ENCODE assay signal across 8 cellular contexts in genomic region chr6:111663232-111663631, GRCh38. TPM values are rescaled to one million over a fixed set of nuclear protein-coding genes. Genes with fewer than 3 reads are reported as not detected.
DNase-seq lines count a peak whose midpoint lies in the region; ATAC-seq and TF ChIP-seq lines count a peak whose summit lies in the region.
"Had no signal": no experiment of that assay in that cellular context is flagged by ENCODE, and none has a peak within 500 bp of the region (broad histone marks: within the 10 kb centered on the region; RNA-seq: fewer than 3 reads in every experiment).

No MANE protein-coding gene starts in this region.

- TF ChIP-seq POLR2A in right lobe of liver (IDR thresholded peaks at IDR 0.05): no peak

- H3K27ac ChIP-seq in right lobe of liver (peak overlapping the region in 2 of 3 donors; percentile 28 to 59), subcutaneous abdominal adipose tissue (ENCODE audit: low read depth, low read length) (peak overlapping the region; percentile 66)
- H3K27ac ChIP-seq: neutrophil had no signal

- intact Hi-C loops in right lobe of liver (cut with DNase I): no loop called here

- WGBS in right lobe of liver (ENCODE audit: insufficient coverage, low coverage, low lambda C conversion rate, missing lambda C conversion rate): 88% methylated on average over 6 of the region's 6 CpGs

- H3K4me1 ChIP-seq in right lobe of liver (peaks cover 0 to 28% (median 2%) of the 10 kb centered on the region in 4 donors), subcutaneous abdominal adipose tissue (ENCODE audit: control insufficient read depth in 5 of 5, insufficient read depth in 5 of 5, low read length in 5 of 5) (peaks cover 7 to 55% (median 34%) of the 10 kb centered on the region in 5 donors)

- no peaks in the 10 kb centered on the region for H3K27me3 Mint-ChIP-seq in brain

- no peaks in the 10 kb centered on the region for H3K9me3 ChIP-seq in right lobe of liver
- no peaks in the 10 kb centered on the region for H3K9me3 ChIP-seq in subcutaneous abdominal adipose tissue (ENCODE audit: control insufficient read depth in 5 of 5, low read length in 5 of 5)
- H3K9me3 ChIP-seq: neutrophil had no signal

- H3K36me3 ChIP-seq in right lobe of liver (no peaks in the 10 kb centered on the region), subcutaneous abdominal adipose tissue (ENCODE audit: control insufficient read depth in 5 of 5, insufficient read depth in 5 of 5, low read length in 5 of 5) (peaks cover 0 to 22% (median 16%) of the 10 kb centered on the region in 5 donors)
- H3K36me3 ChIP-seq: neutrophil had no signal

- TF ChIP-seq CTCF in brain (conservative IDR thresholded peaks at IDR 0.05): no peak
- TF ChIP-seq CTCF in right lobe of liver (IDR thresholded peaks at IDR 0.05): no peak

- peak; percentile 13 for DNase-seq in RPMI7951 (ENCODE audit: low read depth)
- no peak for DNase-seq in right lobe of liver
- DNase-seq in globus pallidus (ENCODE audit: low spot score): no peak
- DNase-seq in cortex of kidney (lab: John Stamatoyannopoulos, UW): no peak
- no peak for DNase-seq in AML-193 (lab: John Stamatoyannopoulos, UW)

- H3K4me3 ChIP-seq in right lobe of liver: no peak overlapping the region
- H3K4me3 ChIP-seq in subcutaneous abdominal adipose tissue (ENCODE audit: low read depth in 1 of 5, low read length in 5 of 5): no peak overlapping the region

- H3K9ac ChIP-seq in subcutaneous abdominal adipose tissue (ENCODE audit: low read length in 5 of 5): no peak overlapping the region

- H3K4me3 Mint-ChIP-seq in brain: peak overlapping the region; percentile 5 to 72 (median 65)

- H3K27me3 ChIP-seq in right lobe of liver: no peaks in the 10 kb centered on the region
- no peaks in the 10 kb centered on the region for H3K27me3 ChIP-seq in subcutaneous abdominal adipose tissue (ENCODE audit: control insufficient read depth in 5 of 5, insufficient read depth in 4 of 5, low read length in 5 of 5)
- H3K27me3 ChIP-seq: neutrophil had no signal

- ATAC-seq in right lobe of liver: peak in 1 of 4 donors; percentile 36

- no peaks in the 10 kb centered on the region for H3K9me3 Mint-ChIP-seq in brain

- H3K36me3 Mint-ChIP-seq in brain: peaks cover 38% of the 10 kb centered on the region

- peak overlapping the region; percentile 87 to 95 (median 92) for H3K27ac Mint-ChIP-seq in brain

- peaks cover 71% of the 10 kb centered on the region for H3K4me1 Mint-ChIP-seq in brain

RNA-seq across cellular contexts. Expression of gene TRAF3IP2, which starts 57.6 kb away (rescaled TPM):
- total RNA-seq in RPMI7951 (2014; rRNA removed; shearing (Covaris generic)): 21.7 and 25.2 TPM in 2 replicates
- 102 TPM for polyA plus RNA-seq in brain (ENCODE audit: insufficient read depth, low read depth, low replicate concordance)
- 10 to 100 TPM in 2 of 6 experiments, 1 to 10 TPM in 4; 5.0 to 21.9 (median 8.6) TPM for total RNA-seq in right lobe of liver
